ENCODE assay signal across 29 cellular contexts in genomic region chr5:108523360-108523759, GRCh38.
DNase-seq lines count a peak whose midpoint lies in the region; ATAC-seq and TF ChIP-seq lines count a peak whose summit lies in the region.
"Had no signal": no experiment of that assay in that cellular context is flagged by ENCODE, and none has a peak within 500 bp of the region (broad histone marks: within the 10 kb centered on the region; RNA-seq: fewer than 3 reads in every experiment).

No MANE protein-coding gene starts in this region.

- peaks cover 18% of the 10 kb centered on the region for H3K9me3 Mint-ChIP-seq in activated CD4-positive, alpha-beta memory T cell treated with anti-CD3 and anti-CD28 coated beads for 36 hours

- H3F3A ChIP-seq in OCI-LY1 (ENCODE audit: insufficient read depth, low read length): 0 out of 2 replicates have a peak, but pooled peaks cover 3% of the 10 kb centered on the region

- H3K4me1 Mint-ChIP-seq in activated CD4-positive, alpha-beta memory T cell treated with anti-CD3 and anti-CD28 coated beads for 36 hours (ENCODE audit: low read depth): no peaks in the 10 kb centered on the region
- H3K4me1 Mint-ChIP-seq: brain had no signal

- no peaks in the 10 kb centered on the region for H3K36me3 ChIP-seq in OCI-LY1 (ENCODE audit: insufficient read depth, low read length)
- H3K36me3 ChIP-seq: adrenal gland, upper lobe of right lung had no signal

- peaks cover 46% of the 10 kb centered on the region for H3K4me1 ChIP-seq in OCI-LY1 (ENCODE audit: insufficient read depth, low read length, severe bottlenecking)
- H3K4me1 ChIP-seq: upper lobe of right lung had no signal

- H3K36me3 Mint-ChIP-seq in activated CD4-positive, alpha-beta memory T cell treated with anti-CD3 and anti-CD28 coated beads for 36 hours: peaks cover 5% of the 10 kb centered on the region
- H3K36me3 Mint-ChIP-seq: brain had no signal

- no peaks in the 10 kb centered on the region for H4K20me1 ChIP-seq in OCI-LY1 (ENCODE audit: insufficient read depth, low read length)

- no peak overlapping the region for H3K4me3 Mint-ChIP-seq in activated CD4-positive, alpha-beta memory T cell treated with anti-CD3 and anti-CD28 coated beads for 36 hours
- H3K4me3 Mint-ChIP-seq: brain; CD4-positive, alpha-beta T cell; H9; naive B cell; T-helper 17 cell had no signal

- no peak overlapping the region for H2AFZ ChIP-seq in OCI-LY1 (ENCODE audit: low read length)

- no peaks in the 10 kb centered on the region for H3K27me3 ChIP-seq in OCI-LY1 (ENCODE audit: insufficient read depth, low read length)
- H3K27me3 ChIP-seq: adrenal gland, upper lobe of right lung had no signal

- peaks cover 3% of the 10 kb centered on the region; the same call in 1 of the 2 replicates for H3K9me3 ChIP-seq in OCI-LY1 (ENCODE audit: low read length)
- H3K9me3 ChIP-seq: adrenal gland, upper lobe of right lung had no signal

- peak overlapping the region; percentile 25; the same call in 1 of the 2 replicates for H3K4me2 ChIP-seq in OCI-LY1 (ENCODE audit: low read length)
- H3K4me2 ChIP-seq: KMS-11 had no signal

- intact Hi-C loops in activated CD4-positive, alpha-beta memory T cell treated with anti-CD3 and anti-CD28 coated beads for 36 hours (cut with micrococcal nuclease): loop anchor here (5.0 kb wide), 2 partner anchors 954 to 1164 kb away; partner anchors contain the start of gene MAN2A1

- no peak overlapping the region for H3K4me3 ChIP-seq in OCI-LY1 (ENCODE audit: low read depth, low read length, poor library complexity, severe bottlenecking)
- H3K4me3 ChIP-seq: adrenal gland, SK-N-MC, upper lobe of right lung had no signal

- H3K9me2 ChIP-seq in OCI-LY1 (ENCODE audit: low read depth, low read length): no peaks in the 10 kb centered on the region

- H3K27ac ChIP-seq in OCI-LY1 (ENCODE audit: low read depth, low read length, poor library complexity, severe bottlenecking): peak overlapping the region; percentile 52
- H3K27ac ChIP-seq: adrenal gland, KMS-11, RWPE1, SK-N-MC, upper lobe of right lung had no signal

- POLR2A ChIA-PET in activated CD4-positive, alpha-beta memory T cell treated with anti-CD3 and anti-CD28 coated beads for 36 hours (lab: Charles Lee): no interaction called here

- TF ChIP-seq CTCF in OCI-LY1 (IDR thresholded peaks at IDR 0.05; ENCODE audit: low read length): no peak

- CTCF ChIA-PET in activated CD4-positive, alpha-beta memory T cell treated with anti-CD3 and anti-CD28 coated beads for 36 hours (lab: Charles Lee): interaction anchor here (0.6 to 1.9 kb wide), 2 partner anchors 263 to 505 kb away, joined by 3 to 5 read pairs; no protein-coding TSS in a partner anchor

- DNase-seq in CD1c-positive myeloid dendritic cell (ENCODE audit: extremely low spot score): peak; percentile 13
- DNase-seq in NCI-H69 (lab: John Stamatoyannopoulos, UW): no peak
- DNase-seq in NCI-H2081 (lab: John Stamatoyannopoulos, UW): no peak
- DNase-seq in activated CD4-positive, alpha-beta memory T cell treated with anti-CD3 and anti-CD28 coated beads for 36 hours: no peak
- DNase-seq: 8988T; activated CD4-positive, alpha-beta T cell treated with anti-CD3 and anti-CD28 coated beads for 4 hours; activated naive CD4-positive, alpha-beta T cell treated with Interleukin-2 at 50 U/mL for 16 hours; activated T-cell treated with anti-CD3 and anti-CD28 coated beads, Interleukin-2, amount 50 U/mL, for 48 hours; adrenal gland; CD4-positive, alpha-beta T cell; DMS 273 treated with DMSO at 0.1 percent for 48 hours; effector CD4-positive, alpha-beta T cell; H9; left colon; mesenchymal stem cell; naive B cell; NCI-H1694; NCI-H526; nucleus accumbens; T-helper 17 cell; upper lobe of right lung had no signal

- ATAC-seq in GM18867 (IDR thresholded peaks at IDR 0.05; ENCODE audit: unreplicated experiment) (peak; percentile 22), HG02623 (IDR thresholded peaks at IDR 0.05; ENCODE audit: unreplicated experiment) (peak; percentile 28), HG03097 (IDR thresholded peaks at IDR 0.05; ENCODE audit: low FRiP score, unreplicated experiment) (no peak)
- ATAC-seq: T-helper 17 cell, upper lobe of right lung had no signal

- H3K27ac Mint-ChIP-seq in activated CD4-positive, alpha-beta memory T cell treated with anti-CD3 and anti-CD28 coated beads for 36 hours: no peak overlapping the region
- H3K27ac Mint-ChIP-seq: brain; CD4-positive, alpha-beta T cell; T-helper 17 cell had no signal

- no peaks in the 10 kb centered on the region for H3K79me2 ChIP-seq in OCI-LY1 (ENCODE audit: insufficient read depth, low read length)

- H3K9ac ChIP-seq in OCI-LY1 (ENCODE audit: low read length): no peak overlapping the region
- H3K9ac ChIP-seq: KMS-11 had no signal

- peaks cover 9% of the 10 kb centered on the region for H3K27me3 Mint-ChIP-seq in activated CD4-positive, alpha-beta memory T cell treated with anti-CD3 and anti-CD28 coated beads for 36 hours
